ENCODE assay signal across 1 cellular context in genomic region chr4:53582194-53582593, GRCh38.
TF ChIP-seq lines count a peak whose summit lies in the region.

No MANE protein-coding gene starts in this region.

TF ChIP-seq in K562, 482 proteins besides CTCF, POLR2A, EP300 and RAD21 (continued from another document):
- TF ChIP-seq CUX1 (CRISPR knock-in tag; IDR thresholded peaks at IDR 0.05) (no peak), CEBPZ (IDR thresholded peaks at IDR 0.05; ENCODE audit: borderline replicate concordance, low read depth, low read length) (no peak), SREBF1 (IDR thresholded peaks at IDR 0.05; ENCODE audit: borderline replicate concordance, low read depth, low read length) (no peak)
TF ChIP-seq in K562: peak in this region for 0.
